Comparison of ENCODE assay signal across 10 cellular contexts in the genomic region with DNA sequence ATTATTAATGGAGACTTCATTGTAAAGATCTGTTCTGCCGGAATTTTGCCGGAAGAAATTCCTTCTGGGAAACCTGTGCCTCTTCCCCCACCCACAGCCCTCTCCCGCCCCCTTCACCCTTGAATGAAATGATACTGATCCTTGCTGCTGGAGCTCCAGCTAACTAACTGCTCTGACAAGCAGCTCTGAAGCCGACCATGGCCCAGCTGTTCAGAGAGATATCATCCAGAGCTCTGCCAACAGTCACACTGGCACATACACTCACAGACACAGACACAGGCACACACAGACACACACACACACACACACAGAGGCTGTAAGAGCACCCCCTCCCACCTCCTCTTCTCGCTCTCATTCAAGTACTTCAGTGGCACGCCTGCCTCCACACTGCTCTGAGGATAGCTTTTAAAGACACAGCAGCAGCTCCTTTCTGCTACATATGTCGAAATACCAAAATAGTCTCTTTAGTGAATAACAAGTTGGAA.
A peak's percentile ranks its signal among the peaks of the same experiment; 100 is the strongest.
DNase-seq lines count a peak whose midpoint lies in the region; ATAC-seq and TF ChIP-seq lines count a peak whose summit lies in the region.
"Had no signal": no experiment of that assay in that cellular context is flagged by ENCODE, and none has a peak within 500 bp of the region (broad histone marks: within the 10 kb centered on the region; RNA-seq: fewer than 3 reads in every experiment).

No MANE protein-coding gene starts in this region.

- H2AFZ ChIP-seq in neuronal stem cell (ENCODE audit: low read length): peak overlapping the region; percentile 59

- no peak overlapping the region for H3K4me3 ChIP-seq in fibroblast of pulmonary artery (replicated peaks; ENCODE audit: low read depth, low read length)
- peak overlapping the region in 1 of 2 donors; percentile 39 for H3K4me3 ChIP-seq in neuronal stem cell (ENCODE audit: low read length in 2 of 2)
- H3K4me3 ChIP-seq in CD4-positive, alpha-beta memory T cell (ENCODE audit: low read length in 2 of 2): no peak overlapping the region

- no peaks in the 10 kb centered on the region for H3K27me3 ChIP-seq in neuronal stem cell (ENCODE audit: control insufficient read depth in 3 of 3, insufficient read depth in 3 of 3, low read depth in 1 of 3, low read length in 3 of 3)
- no peaks in the 10 kb centered on the region for H3K27me3 ChIP-seq in CD4-positive, alpha-beta memory T cell (ENCODE audit: insufficient read depth, low read length)

- H3K36me3 ChIP-seq in neuronal stem cell (replicated peaks in 1 of 2; ENCODE audit: control insufficient read depth in 2 of 2, insufficient read depth in 2 of 2, low read length in 2 of 2): peaks cover 0 to 3% of the 10 kb centered on the region in 2 donors
- no peaks in the 10 kb centered on the region for H3K36me3 ChIP-seq in CD4-positive, alpha-beta memory T cell (ENCODE audit: insufficient read depth, low read length)

- H3K4me2 ChIP-seq in neuronal stem cell (ENCODE audit: insufficient read depth, low read length, poor library complexity, severe bottlenecking): peak overlapping the region; percentile 42

- H3K36me3 Mint-ChIP-seq in CD4-positive, alpha-beta memory T cell: peaks cover 34 to 46% of the 10 kb centered on the region in 2 donors

- no peak overlapping the region for H3K4me3 Mint-ChIP-seq in CD4-positive, alpha-beta memory T cell

- no peak overlapping the region for H2AK5ac ChIP-seq in neuronal stem cell (ENCODE audit: low read depth, low read length)

- H3K23ac ChIP-seq in neuronal stem cell (ENCODE audit: low read depth, low read length, poor library complexity): no peak overlapping the region

- no peak overlapping the region for H3K18ac ChIP-seq in neuronal stem cell (ENCODE audit: low read length)

- no CpG with 5 or more reads among the region's 7 CpGs for WGBS in neuronal stem cell (ENCODE audit: extremely low coverage in 2 of 2, insufficient read length in 2 of 2, insufficient replicate concordance in 1 of 2), 2 donors

- intact Hi-C loops in CD4-positive, alpha-beta memory T cell (cut with micrococcal nuclease): no loop called here

- CTCF ChIA-PET in CD4-positive, alpha-beta memory T cell (lab: Charles Lee; ENCODE audit: partially characterized antibody): interaction anchor here (1.4 to 1.7 kb wide), 2 partner anchors 16 to 31 kb away, joined by 3 to 5 read pairs; no protein-coding TSS in a partner anchor

- peaks cover 0 to 4% of the 10 kb centered on the region in 2 donors for H3K9me3 ChIP-seq in neuronal stem cell (replicated peaks in 1 of 2; ENCODE audit: control insufficient read depth in 2 of 2, insufficient read depth in 1 of 2, low read depth in 1 of 2, low read length in 2 of 2)
- no peaks in the 10 kb centered on the region for H3K9me3 ChIP-seq in CD4-positive, alpha-beta memory T cell (ENCODE audit: control insufficient read depth in 1 of 2, low read length in 2 of 2)

- H2BK12ac ChIP-seq in neuronal stem cell (ENCODE audit: low read length): no peak overlapping the region

- no peak overlapping the region for H3K27ac ChIP-seq in neuronal stem cell (replicated peaks; ENCODE audit: low read length)
- no peak overlapping the region for H3K27ac ChIP-seq in CD4-positive, alpha-beta memory T cell (ENCODE audit: low read depth, low read length)

- TF ChIP-seq CTCF in fibroblast of pulmonary artery (IDR thresholded peaks at IDR 0.05; ENCODE audit: low read length, missing control alignments): no peak

- peak overlapping the region in 3 of 7 donors; percentile 24 to 57 (median 51) for H3K27ac Mint-ChIP-seq in CD4-positive, alpha-beta memory T cell

- no peak overlapping the region for H2BK5ac ChIP-seq in neuronal stem cell (ENCODE audit: low read length)

- H3K9me3 Mint-ChIP-seq in CD4-positive, alpha-beta memory T cell: peaks cover 0 to 2% (median 0%) of the 10 kb centered on the region in 8 donors

- DNase-seq in DMS79 treated with DMSO at 0.1 percent for 48 hours (lab: John Stamatoyannopoulos, UW) (peak; percentile 25), NCI-H69 (lab: John Stamatoyannopoulos, UW) (peak; percentile 20), fibroblast of pulmonary artery (ENCODE audit: low read depth) (peak; percentile 69), neuronal stem cell (ENCODE audit: low spot score) (peak; percentile 27)
- no peak for DNase-seq in CD4-positive, alpha-beta memory T cell
- DNase-seq: activated CD4-positive, alpha-beta T cell treated with anti-CD3 and anti-CD28 coated beads, Interleukin-2, amount 50 U/mL, for 4 hours; kidney glomerular epithelial cell had no signal

- H2BK120ac ChIP-seq in neuronal stem cell (ENCODE audit: low read depth, low read length): no peak overlapping the region

- POLR2A ChIA-PET in CD4-positive, alpha-beta memory T cell (lab: Charles Lee; ENCODE audit: partially characterized antibody): interaction anchor here (0.7 to 1.9 kb wide), 2 partner anchors 16 to 192 kb away, joined by 3 to 4 read pairs; no protein-coding TSS in a partner anchor

- H3K4ac ChIP-seq in neuronal stem cell (ENCODE audit: low read length): no peak overlapping the region

- no peak overlapping the region for H4K91ac ChIP-seq in neuronal stem cell (ENCODE audit: low read depth, low read length, poor library complexity)

- peaks cover 6 to 21% (median 11%) of the 10 kb centered on the region in 4 donors for H3K4me1 Mint-ChIP-seq in CD4-positive, alpha-beta memory T cell

- H3K14ac ChIP-seq in neuronal stem cell (ENCODE audit: low read length): no peak overlapping the region

- H4K8ac ChIP-seq in neuronal stem cell (ENCODE audit: low read depth, low read length): no peak overlapping the region

- H3K4me1 ChIP-seq in neuronal stem cell (ENCODE audit: control insufficient read depth in 2 of 2, insufficient read depth in 1 of 2, low read depth in 1 of 2, low read length in 2 of 2): peaks cover 7 to 23% of the 10 kb centered on the region in 2 donors
- H3K4me1 ChIP-seq in CD4-positive, alpha-beta memory T cell (ENCODE audit: insufficient read depth, low read length): no peaks in the 10 kb centered on the region

- ATAC-seq in esophagus mucosa (no peak), GM21786 (IDR thresholded peaks at IDR 0.05; ENCODE audit: unreplicated experiment) (no peak), GM19324 (IDR thresholded peaks at IDR 0.05; ENCODE audit: low FRiP score, unreplicated experiment) (no peak)

- H3K9ac ChIP-seq in neuronal stem cell (ENCODE audit: low read depth, low read length, poor library complexity): no peak overlapping the region

- H3K79me1 ChIP-seq in neuronal stem cell (ENCODE audit: low read depth, low read length): no peaks in the 10 kb centered on the region

- no peaks in the 10 kb centered on the region for H3K27me3 Mint-ChIP-seq in CD4-positive, alpha-beta memory T cell

- H2BK15ac ChIP-seq in neuronal stem cell (ENCODE audit: low read length): no peak overlapping the region

Comparison
In these comparisons a context has a peak if more than half of its experiments do, and no peak if none do; other contexts are left out.
1. DNase-seq: peak in DMS79 treated with DMSO at 0.1 percent for 48 hours (single experiment), NCI-H69 (single experiment), fibroblast of pulmonary artery (single experiment) and neuronal stem cell (single experiment); none in CD4-positive, alpha-beta memory T cell (0 of 5).